ENCODE assay signal across 8 cellular contexts in genomic region chr10:102645741-102646609, GRCh38. TPM values are rescaled to one million over a fixed set of nuclear protein-coding genes. Genes with fewer than 3 reads are reported as not detected.
DNase-seq lines count a peak whose midpoint lies in the region; ATAC-seq and TF ChIP-seq lines count a peak whose summit lies in the region.

No MANE protein-coding gene starts in this region.

- no peaks in the 10 kb centered on the region for H3K9me3 Mint-ChIP-seq in Calu3 (ENCODE audit: low read depth, unreplicated experiment)
- H3K9me3 Mint-ChIP-seq in T-helper 2 cell treated with Interferon-gamma antibody and Interleukin-4, amounts not matched to agents 5 μg/mL and 100 μg/mL, for 36 hours, result no peaks in the 10 kb centered on the region

- peak overlapping the region; percentile 98 for H3K27ac ChIP-seq in ascending aorta

- TSS peak; percentile 23 for BruUV-seq in Calu3 (replicated peaks; lab: Mats Ljungman, UMichigan)

- H3K9me3 ChIP-seq in ascending aorta, result no peaks in the 10 kb centered on the region

- peak; percentile 67 for DNase-seq in Calu3
- DNase-seq in HuH-7.5 (ENCODE audit: low spot score), result peak; percentile 56
- peak; percentile 86 for DNase-seq in T-helper 2 cell treated with Interferon-gamma antibody and Interleukin-4, amounts not matched to agents 5 μg/mL and 100 μg/mL, for 36 hours (ENCODE audit: low spot score)
- peak; percentile 84 to 96 for DNase-seq in ascending aorta (ENCODE audit: low spot score in 2 of 2)
- peak in 34 of 51 donors; percentile 27 to 89 (median 68) for DNase-seq in hypothalamus (lab: John Stamatoyannopoulos, UW)
- DNase-seq in sciatic nerve (ENCODE audit: low spot score), result peak; percentile 93
- DNase-seq in SK-N-DZ (ENCODE audit: low spot score), result no peak

- peaks cover 4% of the 10 kb centered on the region in 2 donors for H3K36me3 ChIP-seq in ascending aorta

- peak overlapping the region; percentile 90 for H3K4me3 Mint-ChIP-seq in Calu3 (ENCODE audit: low read depth, unreplicated experiment)
- peak overlapping the region; percentile 90 for H3K4me3 Mint-ChIP-seq in T-helper 2 cell treated with Interferon-gamma antibody and Interleukin-4, amounts not matched to agents 5 μg/mL and 100 μg/mL, for 36 hours

- H3K27ac Mint-ChIP-seq in Calu3 (ENCODE audit: unreplicated experiment), result peak overlapping the region; percentile 96
- H3K27ac Mint-ChIP-seq in T-helper 2 cell treated with Interferon-gamma antibody and Interleukin-4, amounts not matched to agents 5 μg/mL and 100 μg/mL, for 36 hours, result peak overlapping the region; percentile 97

- peak; percentile 39 for ATAC-seq in GM21390 (IDR thresholded peaks at IDR 0.05; ENCODE audit: unreplicated experiment)
- peak; percentile 82 for ATAC-seq in sciatic nerve

- intact Hi-C loops in Calu3 (cut with micrococcal nuclease; ENCODE audit: unreplicated experiment) (loop anchor here (10.0 kb wide), 1 partner anchor 141 kb away; the partner anchor contains the start of genes ACTR1A and SUFU), ascending aorta (cut with DNase I) (loop anchor here (2.0 to 10.0 kb wide), 5 partner anchors 23 to 1641 kb away; partner anchors contain the start of genes ARL3 and SFXN2), sciatic nerve (cut with DNase I) (loop anchor here (10.0 kb wide), 1 partner anchor 69 kb away; the partner anchor contains the start of genes ARL3 and SFXN2)

- H3K27me3 ChIP-seq in ascending aorta, result no peaks in the 10 kb centered on the region

- peak overlapping the region; percentile 97 for H3K4me3 ChIP-seq in ascending aorta

- H3K36me3 Mint-ChIP-seq in Calu3 (ENCODE audit: insufficient read depth, unreplicated experiment), result peaks cover 49% of the 10 kb centered on the region
- peaks cover 28% of the 10 kb centered on the region for H3K36me3 Mint-ChIP-seq in T-helper 2 cell treated with Interferon-gamma antibody and Interleukin-4, amounts not matched to agents 5 μg/mL and 100 μg/mL, for 36 hours (ENCODE audit: low read depth)

- CTCF ChIA-PET in Calu3 (lab: Charles Lee), result interaction anchor here (0.6 to 1.6 kb wide), 10 partner anchors 17 to 335 kb away, joined by 3 to 7 read pairs (median 3); partner anchors contain the start of genes ACTR1A and SUFU

- peaks cover 28 to 47% of the 10 kb centered on the region in 2 donors for H3K4me1 ChIP-seq in ascending aorta

- TF ChIP-seq CTCF in Calu3 (IDR thresholded peaks at IDR 0.05; ENCODE audit: unreplicated experiment) (no peak), ascending aorta (IDR thresholded peaks at IDR 0.05) (no peak)

- peaks cover 29% of the 10 kb centered on the region for H3K4me1 Mint-ChIP-seq in Calu3 (ENCODE audit: low read depth, unreplicated experiment)
- peaks cover 48% of the 10 kb centered on the region for H3K4me1 Mint-ChIP-seq in T-helper 2 cell treated with Interferon-gamma antibody and Interleukin-4, amounts not matched to agents 5 μg/mL and 100 μg/mL, for 36 hours (ENCODE audit: low read depth)

- no peaks in the 10 kb centered on the region for H3K27me3 Mint-ChIP-seq in Calu3 (ENCODE audit: unreplicated experiment)
- H3K27me3 Mint-ChIP-seq in T-helper 2 cell treated with Interferon-gamma antibody and Interleukin-4, amounts not matched to agents 5 μg/mL and 100 μg/mL, for 36 hours (ENCODE audit: low read depth), result no peaks in the 10 kb centered on the region

RNA-seq across cellular contexts. Expression of gene TRIM8, which starts 1.7 kb away (rescaled TPM):
- total RNA-seq in Calu3 (2022), result 52.1 and 66.3 TPM in 2 replicates
- total RNA-seq in ascending aorta, result 216 TPM
- total RNA-seq in sciatic nerve, result 164 TPM
- polyA plus RNA-seq in SK-N-DZ (2014; cell fraction: cytosol; rRNA removed), result 32.2 and 35.3 TPM in 2 replicates
- polyA plus RNA-seq in SK-N-DZ (2014; cell fraction: nucleus; rRNA removed), result 24.5 and 41.7 TPM in 2 replicates
